Comparison of ENCODE assay signal across 13 cellular contexts in the genomic region with DNA sequence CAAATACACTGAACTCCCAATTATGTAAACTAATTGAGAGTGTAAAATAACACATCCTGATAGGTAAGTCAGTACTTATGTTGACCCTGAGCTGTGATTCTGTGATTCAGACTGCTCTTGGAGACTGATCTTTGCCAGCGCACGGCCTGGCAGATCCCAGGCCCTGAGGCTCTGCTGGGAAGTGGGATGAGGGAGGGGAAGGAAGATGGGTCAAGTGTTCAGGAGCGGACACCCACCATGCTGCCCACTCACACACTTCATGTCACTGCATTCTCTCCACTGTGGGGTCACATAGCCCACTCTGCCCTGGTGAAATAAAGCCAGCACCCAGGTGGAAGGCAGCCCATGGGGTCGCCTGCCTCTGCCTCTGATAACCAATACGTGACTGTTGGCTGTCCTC.
DNase-seq lines count a peak whose midpoint lies in the region; ATAC-seq and TF ChIP-seq lines count a peak whose summit lies in the region.
"Had no signal": no experiment of that assay in that cellular context is flagged by ENCODE, and none has a peak within 500 bp of the region (broad histone marks: within the 10 kb centered on the region; RNA-seq: fewer than 3 reads in every experiment).

No MANE protein-coding gene starts in this region.

- DNase-seq in Right ventricle myocardium inferior (ENCODE audit: missing footprints) (no peak), right cardiac atrium (no peak), neuronal stem cell (ENCODE audit: low spot score) (no peak), NCI-H1105 treated with DMSO at 0.1 percent for 48 hours (lab: John Stamatoyannopoulos, UW) (no peak), foreskin fibroblast (no peak)
- DNase-seq: H9, KG1, NCI-H1092, NCI-H1694 treated with DMSO at 0.1 percent for 48 hours, PC-9, SHP77 had no signal

- no peak overlapping the region for H3K14ac ChIP-seq in neuronal stem cell (ENCODE audit: low read length)

- 67% methylated on average over 5 of the region's 5 CpGs for WGBS in right cardiac atrium
- no CpG with 5 or more reads among the region's 5 CpGs for WGBS in neuronal stem cell (ENCODE audit: extremely low coverage in 2 of 2, insufficient read length in 2 of 2, insufficient replicate concordance in 1 of 2), 2 donors

- no peak overlapping the region for H2BK5ac ChIP-seq in neuronal stem cell (ENCODE audit: low read length)

- no peak overlapping the region for H2BK12ac ChIP-seq in neuronal stem cell (ENCODE audit: low read length)

- H3K4me1 ChIP-seq in right cardiac atrium (ENCODE audit: control insufficient read depth, insufficient read depth, low read length) = no peaks in the 10 kb centered on the region
- peaks cover 0 to 7% of the 10 kb centered on the region in 2 donors for H3K4me1 ChIP-seq in neuronal stem cell (ENCODE audit: control insufficient read depth in 2 of 2, insufficient read depth in 1 of 2, low read depth in 1 of 2, low read length in 2 of 2)

- H3K27ac ChIP-seq in right cardiac atrium (ENCODE audit: low read length) (peak overlapping the region; percentile 75), neuronal stem cell (replicated peaks; ENCODE audit: low read length) (no peak overlapping the region)
- H3K27ac ChIP-seq: PC-9 had no signal

- H3K4me3 ChIP-seq in right cardiac atrium (ENCODE audit: low read length) (no peak overlapping the region), neuronal stem cell (ENCODE audit: low read length in 2 of 2) (no peak overlapping the region), foreskin fibroblast (ENCODE audit: low read depth in 1 of 2, low read length in 2 of 2) (no peak overlapping the region)
- H3K4me3 ChIP-seq: PC-9 had no signal

- H4K8ac ChIP-seq in neuronal stem cell (ENCODE audit: low read depth, low read length) = no peak overlapping the region

- H2BK15ac ChIP-seq in neuronal stem cell (ENCODE audit: low read length) = no peak overlapping the region

- no peak overlapping the region for H3K23ac ChIP-seq in neuronal stem cell (ENCODE audit: low read depth, low read length, poor library complexity)

- ATAC-seq in Right ventricle myocardium inferior (peak; percentile 50), right cardiac atrium (peak; percentile 15 to 56), GM19395 (IDR thresholded peaks at IDR 0.05; ENCODE audit: unreplicated experiment) (no peak), HG02884 (IDR thresholded peaks at IDR 0.05; ENCODE audit: unreplicated experiment) (no peak)

- H2AFZ ChIP-seq in neuronal stem cell (ENCODE audit: low read length) = no peak overlapping the region
- H2AFZ ChIP-seq: PC-9 had no signal

- H3K27me3 ChIP-seq in right cardiac atrium (ENCODE audit: control insufficient read depth, insufficient read depth) = no peaks in the 10 kb centered on the region
- no peaks in the 10 kb centered on the region for H3K27me3 ChIP-seq in neuronal stem cell (ENCODE audit: control insufficient read depth in 3 of 3, insufficient read depth in 3 of 3, low read depth in 1 of 3, low read length in 3 of 3)

- H3K36me3 ChIP-seq in neuronal stem cell (replicated peaks in 1 of 2; ENCODE audit: control insufficient read depth in 2 of 2, insufficient read depth in 2 of 2, low read length in 2 of 2) = peaks cover 0 to 2% of the 10 kb centered on the region in 2 donors

- intact Hi-C loops in Right ventricle myocardium inferior (cut with DNase I) = no loop called here
- intact Hi-C loops in right cardiac atrium (cut with DNase I) = no loop called here

- H3K9ac ChIP-seq in neuronal stem cell (ENCODE audit: low read depth, low read length, poor library complexity) = no peak overlapping the region

- peak overlapping the region; percentile 73 for H3K18ac ChIP-seq in neuronal stem cell (ENCODE audit: low read length)

- no peak overlapping the region for H2AK5ac ChIP-seq in neuronal stem cell (ENCODE audit: low read depth, low read length)

- TF ChIP-seq CTCF in foreskin fibroblast (IDR thresholded peaks at IDR 0.05; ENCODE audit: low read depth, low read length) = no peak

- H3K4me2 ChIP-seq in neuronal stem cell (ENCODE audit: insufficient read depth, low read length, poor library complexity, severe bottlenecking) = no peak overlapping the region
- H3K4me2 ChIP-seq: PC-9 had no signal

- H2BK120ac ChIP-seq in neuronal stem cell (ENCODE audit: low read depth, low read length) = no peak overlapping the region

- no peak overlapping the region for H4K91ac ChIP-seq in neuronal stem cell (ENCODE audit: low read depth, low read length, poor library complexity)

- no peak overlapping the region for H3K4ac ChIP-seq in neuronal stem cell (ENCODE audit: low read length)

- H3K79me1 ChIP-seq in neuronal stem cell (ENCODE audit: low read depth, low read length) = peaks cover 13% of the 10 kb centered on the region

- H3K9me3 ChIP-seq in right cardiac atrium (ENCODE audit: control insufficient read depth, low read length) (no peaks in the 10 kb centered on the region), neuronal stem cell (replicated peaks in 1 of 2; ENCODE audit: control insufficient read depth in 2 of 2, insufficient read depth in 1 of 2, low read depth in 1 of 2, low read length in 2 of 2) (peaks cover 0 to 2% of the 10 kb centered on the region in 2 donors)

Comparison
In these comparisons a context has a peak if more than half of its experiments do, and no peak if none do; other contexts are left out.
1. ATAC-seq: peak in Right ventricle myocardium inferior (single experiment) and right cardiac atrium (2 of 2); none in GM19395 (single experiment) and HG02884 (single experiment).